Comparison of ENCODE assay signal across 19 cellular contexts in the genomic region with DNA sequence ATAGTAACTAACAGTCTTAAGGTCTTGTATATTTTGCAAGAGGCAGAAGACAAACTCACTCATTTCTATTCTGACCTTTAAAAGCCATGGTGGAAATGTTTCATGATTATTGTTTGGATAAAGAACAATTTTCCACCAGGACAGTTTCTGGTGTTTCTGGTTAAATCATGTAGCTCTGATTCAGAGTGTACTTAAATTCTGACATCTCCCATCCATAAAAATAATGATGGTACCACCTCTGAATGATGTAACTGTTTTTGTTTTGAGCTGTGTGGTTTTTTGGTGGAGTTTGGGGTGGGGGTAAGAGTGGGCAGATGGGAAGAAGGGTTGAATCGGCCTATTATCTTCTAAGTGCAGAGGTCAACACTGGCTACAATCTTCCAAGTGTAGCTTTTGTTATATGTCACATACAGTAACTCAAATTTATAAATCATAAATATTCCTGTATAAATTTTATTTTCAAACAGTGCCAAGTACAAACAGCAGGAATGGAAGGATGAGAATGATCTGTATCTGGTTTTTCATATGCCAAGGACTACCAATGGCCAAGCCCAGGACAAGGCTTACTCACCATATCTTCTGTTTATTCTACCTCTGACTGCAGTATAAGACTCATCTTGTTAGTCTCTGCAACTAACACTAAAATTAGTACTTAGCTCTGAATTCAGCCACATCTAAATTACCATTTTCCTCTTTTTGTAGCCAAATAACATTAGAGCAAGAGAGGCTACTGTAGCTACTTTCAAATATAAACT.
A peak's percentile ranks its signal among the peaks of the same experiment; 100 is the strongest.
DNase-seq lines count a peak whose midpoint lies in the region; TF ChIP-seq lines count a peak whose summit lies in the region.
"Had no signal": no experiment of that assay in that cellular context is flagged by ENCODE, and none has a peak within 500 bp of the region (broad histone marks: within the 10 kb centered on the region; RNA-seq: fewer than 3 reads in every experiment).

No MANE protein-coding gene starts in this region.

- TF ChIP-seq CTCF in brain microvascular endothelial cell (IDR thresholded peaks at IDR 0.05; ENCODE audit: low read depth, low read length, missing control alignments) (no peak), smooth muscle cell (IDR thresholded peaks at IDR 0.05; ENCODE audit: borderline replicate concordance, insufficient read depth, poor library complexity, severe bottlenecking) (no peak)

- H3K36me3 ChIP-seq in MG63 = peaks cover 20% of the 10 kb centered on the region
- peaks cover 15% of the 10 kb centered on the region for H3K36me3 ChIP-seq in brain microvascular endothelial cell (replicated peaks)
- peaks cover 3% of the 10 kb centered on the region for H3K36me3 ChIP-seq in smooth muscle cell (ENCODE audit: low read depth)

- DNase-seq in activated T-cell treated with anti-CD3 and anti-CD28 coated beads, Interleukin-2, amount 50 U/mL, for 24 hours = no peak
- DNase-seq in activated T-cell treated with anti-CD3 and anti-CD28 coated beads, Interleukin-2, amount 50 U/mL, for 1 hour = no peak
- DNase-seq in MG63 = peak; percentile 45
- DNase-seq in brain microvascular endothelial cell = peak; percentile 42
- DNase-seq in smooth muscle cell (lab: John Stamatoyannopoulos, UW; ENCODE audit: unreplicated experiment) = no peak
- DNase-seq in dedifferentiated amniotic fluid mesenchymal stem cell (ENCODE audit: extremely low spot score) = no peak
- DNase-seq in EL = no peak
- no peak for DNase-seq in inferior parietal cortex (ENCODE audit: extremely low spot score)
- DNase-seq: H9, KG1, kidney, NCI-H1694 treated with DMSO at 0.1 percent for 48 hours, NCI-H524, nucleus accumbens, PC-9, small intestine had no signal

- peak overlapping the region; percentile 98 for H3K27ac Mint-ChIP-seq in activated T-cell treated with anti-CD3 and anti-CD28 coated beads, Interleukin-2, amount 50 U/mL, for 24 hours
- H3K27ac Mint-ChIP-seq: H9, mesothelial cell of epicardium, T-cell had no signal

- no peaks in the 10 kb centered on the region for H3K4me1 ChIP-seq in smooth muscle cell (ENCODE audit: low read depth)

- H2AFZ ChIP-seq in smooth muscle cell (ENCODE audit: low read depth) = no peak overlapping the region
- H2AFZ ChIP-seq: PC-9 had no signal

- H3K27me3 ChIP-seq in MG63 = no peaks in the 10 kb centered on the region
- no peaks in the 10 kb centered on the region for H3K27me3 ChIP-seq in brain microvascular endothelial cell (replicated peaks)
- no peaks in the 10 kb centered on the region for H3K27me3 ChIP-seq in smooth muscle cell (ENCODE audit: low read depth)

- H3K36me3 Mint-ChIP-seq in activated T-cell treated with anti-CD3 and anti-CD28 coated beads, Interleukin-2, amount 50 U/mL, for 24 hours (ENCODE audit: low read depth) = peaks cover 30% of the 10 kb centered on the region
- H3K36me3 Mint-ChIP-seq: T-cell had no signal

- H3K4me3 ChIP-seq in MG63 = no peak overlapping the region
- H3K4me3 ChIP-seq in brain microvascular endothelial cell (ENCODE audit: low read depth, low read length) = no peak overlapping the region
- no peak overlapping the region for H3K4me3 ChIP-seq in smooth muscle cell
- H3K4me3 ChIP-seq: PC-9 had no signal

- H4K20me1 ChIP-seq in smooth muscle cell (ENCODE audit: low read depth) = peaks cover 30% of the 10 kb centered on the region

- no peak overlapping the region for H3K9ac ChIP-seq in smooth muscle cell (ENCODE audit: low read depth)

- peak overlapping the region; percentile 91 for H3K27ac ChIP-seq in brain microvascular endothelial cell
- peak overlapping the region; percentile 69 for H3K27ac ChIP-seq in smooth muscle cell (ENCODE audit: low read depth)
- H3K27ac ChIP-seq: PC-9 had no signal

- H3F3A ChIP-seq in smooth muscle cell (ENCODE audit: low read depth) = peaks cover 16% of the 10 kb centered on the region

- H3K9me3 ChIP-seq in MG63 (no peaks in the 10 kb centered on the region), smooth muscle cell (replicated peaks; ENCODE audit: low read depth) (no peaks in the 10 kb centered on the region)

- peaks cover 2% of the 10 kb centered on the region for H3K9me3 Mint-ChIP-seq in activated T-cell treated with anti-CD3 and anti-CD28 coated beads, Interleukin-2, amount 50 U/mL, for 24 hours
- H3K9me3 Mint-ChIP-seq: central memory CD8-positive, alpha-beta T cell; H9; mesothelial cell of epicardium; T-cell had no signal

- in situ Hi-C loops in brain microvascular endothelial cell (cut with HindIII; ENCODE audit: low pct_ligation_motif_present, low sequenced_read_pairs) = no loop called here

- peaks cover 57% of the 10 kb centered on the region for H3K4me1 Mint-ChIP-seq in activated T-cell treated with anti-CD3 and anti-CD28 coated beads, Interleukin-2, amount 50 U/mL, for 24 hours (ENCODE audit: low read depth)
- H3K4me1 Mint-ChIP-seq: H9 had no signal

- H3K27me3 Mint-ChIP-seq in activated T-cell treated with anti-CD3 and anti-CD28 coated beads, Interleukin-2, amount 50 U/mL, for 24 hours = peaks cover 8% of the 10 kb centered on the region

- H3K4me3 Mint-ChIP-seq in activated T-cell treated with anti-CD3 and anti-CD28 coated beads, Interleukin-2, amount 50 U/mL, for 24 hours = peak overlapping the region; percentile 61
- H3K4me3 Mint-ChIP-seq: H9, mesothelial cell of epicardium had no signal

- WGBS in smooth muscle cell (ENCODE audit: low lambda C conversion rate) = 72% methylated on average over 1 of the region's 1 CpG

- no peak overlapping the region for H3K4me2 ChIP-seq in smooth muscle cell
- H3K4me2 ChIP-seq: PC-9 had no signal

- no peaks in the 10 kb centered on the region for H3K79me2 ChIP-seq in smooth muscle cell (ENCODE audit: low read depth)

Comparison
In these comparisons a context has a peak if more than half of its experiments do, and no peak if none do; other contexts are left out.
1. DNase-seq: peak in MG63 (single experiment) and brain microvascular endothelial cell (single experiment); none in activated T-cell treated with anti-CD3 and anti-CD28 coated beads, Interleukin-2, amount 50 U/mL, for 24 hours (single experiment), activated T-cell treated with anti-CD3 and anti-CD28 coated beads, Interleukin-2, amount 50 U/mL, for 1 hour (single experiment), smooth muscle cell (single experiment), dedifferentiated amniotic fluid mesenchymal stem cell (single experiment), EL (single experiment) and inferior parietal cortex (single experiment).